ENCODE assay signal across 38 cellular contexts in genomic region chr4:27931584-27931983, GRCh38.
"Had no signal": no experiment of that assay in that cellular context is flagged by ENCODE, and none has a peak within 500 bp of the region (broad histone marks: within the 10 kb centered on the region; RNA-seq: fewer than 3 reads in every experiment).

No MANE protein-coding gene starts in this region.

- H3K9me3 Mint-ChIP-seq: activated naive CD4-positive, alpha-beta T cell treated with anti-CD3 and anti-CD28 coated beads for 36 hours; activated naive CD8-positive, alpha-beta T cell treated with anti-CD3 and anti-CD28 coated beads for 36 hours; activated T-helper 17 cell treated with anti-CD3 and anti-CD28 coated beads, Interleukin-2, amount 50 U/mL, for 72 hours; brain had no signal

- H3K4me3 ChIP-seq: adrenal gland, ascending aorta, body of pancreas, breast epithelium, cardiac muscle cell had no signal

- H3K36me3 Mint-ChIP-seq: activated naive CD4-positive, alpha-beta T cell treated with anti-CD3 and anti-CD28 coated beads, Interleukin-2, amount 10 ng/mL, durations not matched to agents 7 days and 5 days; activated naive CD4-positive, alpha-beta T cell treated with anti-CD3 and anti-CD28 coated beads, Interleukin-2, amount 50 U/mL, for 24 hours; activated naive CD4-positive, alpha-beta T cell treated with anti-CD3 and anti-CD28 coated beads, Interleukin-2, amount 50 U/mL, for 72 hours; activated naive CD8-positive, alpha-beta T cell; activated naive CD8-positive, alpha-beta T cell treated with anti-CD3 and anti-CD28 coated beads for 36 hours; activated naive CD8-positive, alpha-beta T cell treated with anti-CD3 and anti-CD28 coated beads, Interleukin-2, amount 10 ng/mL, durations not matched to agents 7 days and 5 days; brain had no signal

- DNase-seq: activated effector memory CD4-positive, alpha-beta T cell treated with anti-CD3 and anti-CD28 coated beads, Interleukin-2, amount 50 U/mL, for 16 hours; activated effector memory CD4-positive, alpha-beta T cell treated with Interleukin-2 at 50 U/mL for 16 hours; activated gamma-delta T cell; activated gamma-delta T cell treated with Interleukin-2 at 50 U/mL for 16 hours; activated naive CD4-positive, alpha-beta T cell; activated naive CD4-positive, alpha-beta T cell treated with anti-CD3 and anti-CD28 coated beads for 36 hours; activated naive CD4-positive, alpha-beta T cell treated with anti-CD3 and anti-CD28 coated beads, Interleukin-2, amount 10 ng/mL, durations not matched to agents 7 days and 5 days; activated naive CD4-positive, alpha-beta T cell treated with anti-CD3 and anti-CD28 coated beads, Interleukin-2, amount 50 U/mL, for 16 hours; activated naive CD4-positive, alpha-beta T cell treated with Interleukin-2 at 50 U/mL for 16 hours; activated naive CD8-positive, alpha-beta T cell treated with anti-CD3 and anti-CD28 coated beads for 36 hours; activated naive CD8-positive, alpha-beta T cell treated with anti-CD3 and anti-CD28 coated beads, Interleukin-2, amount 10 ng/mL, durations not matched to agents 7 days and 5 days; activated naive CD8-positive, alpha-beta T cell treated with anti-CD3 and anti-CD28 coated beads, Interleukin-2, amount 50 U/mL, for 24 hours; activated T-cell treated with anti-CD3 and anti-CD28 coated beads, Interleukin-2, amount 50 U/mL, for 1 hour; activated T-cell treated with anti-CD3 and anti-CD28 coated beads, Interleukin-2, amount 50 U/mL, for 24 hours; activated T-cell treated with anti-CD3 and anti-CD28 coated beads, Interleukin-2, amount 50 U/mL, for 4 hours; activated T-cell treated with anti-CD3 and anti-CD28 coated beads, Interleukin-2, amount 50 U/mL, for 48 hours; activated T-cell treated with anti-CD3 and anti-CD28 coated beads, Interleukin-2, amount 50 U/mL, for 72 hours; adrenal gland; amniotic stem cell; amygdala; anterior cingulate cortex; aorta; body of pancreas; brain microvascular endothelial cell; caudate nucleus; central memory CD4-positive, alpha-beta T cell; cerebellar nuclear complex had no signal

- H3K27ac ChIP-seq: adrenal gland, ascending aorta, body of pancreas, brain microvascular endothelial cell, breast epithelium, cardiac muscle cell had no signal

- H3K27me3 Mint-ChIP-seq: activated naive CD4-positive, alpha-beta T cell treated with anti-CD3 and anti-CD28 coated beads, Interleukin-2, amount 10 ng/mL, durations not matched to agents 7 days and 5 days; activated naive CD4-positive, alpha-beta T cell treated with anti-CD3 and anti-CD28 coated beads, Interleukin-2, amount 50 U/mL, for 24 hours; activated naive CD8-positive, alpha-beta T cell; activated naive CD8-positive, alpha-beta T cell treated with anti-CD3 and anti-CD28 coated beads for 36 hours; activated naive CD8-positive, alpha-beta T cell treated with anti-CD3 and anti-CD28 coated beads, Interleukin-2, amount 10 ng/mL, durations not matched to agents 7 days and 5 days; activated naive CD8-positive, alpha-beta T cell treated with anti-CD3 and anti-CD28 coated beads, Interleukin-2, amount 50 U/mL, for 24 hours; activated T-cell treated with anti-CD3 and anti-CD28 coated beads, Interleukin-2, amount 50 U/mL, for 24 hours; activated T-helper 17 cell treated with anti-CD3 and anti-CD28 coated beads, Interleukin-2, amount 50 U/mL, for 72 hours; brain; central memory CD8-positive, alpha-beta T cell had no signal

- ATAC-seq: activated naive CD4-positive, alpha-beta T cell treated with anti-CD3 and anti-CD28 coated beads, Interleukin-2, amount 50 U/mL, for 72 hours; activated naive CD8-positive, alpha-beta T cell treated with anti-CD3 and anti-CD28 coated beads, Interleukin-2, amount 50 U/mL, for 24 hours; activated T-cell treated with anti-CD3 and anti-CD28 coated beads, Interleukin-2, amount 50 U/mL, for 4 hours; activated T-cell treated with anti-CD3 and anti-CD28 coated beads, Interleukin-2, amount 50 U/mL, for 72 hours; activated T-helper 17 cell treated with anti-CD3 and anti-CD28 coated beads, Interleukin-2, amount 50 U/mL, for 72 hours; body of pancreas had no signal

- H3K4me3 Mint-ChIP-seq: activated naive CD4-positive, alpha-beta T cell treated with anti-CD3 and anti-CD28 coated beads for 36 hours; activated naive CD4-positive, alpha-beta T cell treated with anti-CD3 and anti-CD28 coated beads, Interleukin-2, amount 10 ng/mL, durations not matched to agents 7 days and 5 days; activated naive CD4-positive, alpha-beta T cell treated with anti-CD3 and anti-CD28 coated beads, Interleukin-2, amount 50 U/mL, for 24 hours; activated naive CD8-positive, alpha-beta T cell; activated naive CD8-positive, alpha-beta T cell treated with anti-CD3 and anti-CD28 coated beads for 36 hours; activated naive CD8-positive, alpha-beta T cell treated with anti-CD3 and anti-CD28 coated beads, Interleukin-2, amount 10 ng/mL, durations not matched to agents 7 days and 5 days; activated naive CD8-positive, alpha-beta T cell treated with anti-CD3 and anti-CD28 coated beads, Interleukin-2, amount 50 U/mL, for 24 hours; activated T-cell treated with anti-CD3 and anti-CD28 coated beads, Interleukin-2, amount 50 U/mL, for 24 hours; activated T-cell treated with anti-CD3 and anti-CD28 coated beads, Interleukin-2, amount 50 U/mL, for 4 hours; activated T-cell treated with anti-CD3 and anti-CD28 coated beads, Interleukin-2, amount 50 U/mL, for 72 hours; activated T-helper 1 cell treated with anti-CD3 and anti-CD28 coated beads, Interleukin-12 subunit alpha, Interleukin-12 subunit beta, Interleukin-2, Interleukin-4 antibody, amounts not matched to agents 30 ng/mL and 10 ng/mL and 1 ng/mL, durations not matched to agents 14 hours and 24 hours and 36 hours; activated T-helper 17 cell treated with anti-CD3 and anti-CD28 coated beads, Interleukin-2, amount 50 U/mL, for 72 hours; brain; central memory CD8-positive, alpha-beta T cell had no signal

- H3K27me3 ChIP-seq: adrenal gland, ascending aorta, body of pancreas, brain microvascular endothelial cell, breast epithelium, cardiac muscle cell had no signal

- H3K27ac Mint-ChIP-seq: activated naive CD4-positive, alpha-beta T cell treated with anti-CD3 and anti-CD28 coated beads for 36 hours; activated naive CD4-positive, alpha-beta T cell treated with anti-CD3 and anti-CD28 coated beads, Interleukin-2, amount 10 ng/mL, durations not matched to agents 7 days and 5 days; activated naive CD4-positive, alpha-beta T cell treated with anti-CD3 and anti-CD28 coated beads, Interleukin-2, amount 50 U/mL, for 24 hours; activated naive CD4-positive, alpha-beta T cell treated with anti-CD3 and anti-CD28 coated beads, Interleukin-2, amount 50 U/mL, for 72 hours; activated naive CD8-positive, alpha-beta T cell; activated naive CD8-positive, alpha-beta T cell treated with anti-CD3 and anti-CD28 coated beads for 36 hours; activated naive CD8-positive, alpha-beta T cell treated with anti-CD3 and anti-CD28 coated beads, Interleukin-2, amount 10 ng/mL, durations not matched to agents 7 days and 5 days; activated naive CD8-positive, alpha-beta T cell treated with anti-CD3 and anti-CD28 coated beads, Interleukin-2, amount 50 U/mL, for 24 hours; activated T-cell treated with anti-CD3 and anti-CD28 coated beads, Interleukin-2, amount 50 U/mL, for 24 hours; activated T-cell treated with anti-CD3 and anti-CD28 coated beads, Interleukin-2, amount 50 U/mL, for 72 hours; activated T-helper 1 cell treated with anti-CD3 and anti-CD28 coated beads, Interleukin-12 subunit alpha, Interleukin-12 subunit beta, Interleukin-2, Interleukin-4 antibody, amounts not matched to agents 30 ng/mL and 10 ng/mL and 1 ng/mL, durations not matched to agents 14 hours and 24 hours and 36 hours; activated T-helper 17 cell treated with anti-CD3 and anti-CD28 coated beads, Interleukin-2, amount 50 U/mL, for 72 hours; activated T-helper 2 cell treated with anti-CD3 and anti-CD28 coated beads, Interferon-gamma antibody, Interleukin-2, Interleukin-4, amounts not matched to agents 10 μg/mL and 5 μg/mL and 100 μg/mL, durations not matched to agents 14 hours and 24 hours and 36 hours; brain had no signal

- H3K4me1 Mint-ChIP-seq: activated naive CD4-positive, alpha-beta T cell treated with anti-CD3 and anti-CD28 coated beads, Interleukin-2, amount 10 ng/mL, durations not matched to agents 7 days and 5 days; activated naive CD4-positive, alpha-beta T cell treated with anti-CD3 and anti-CD28 coated beads, Interleukin-2, amount 50 U/mL, for 24 hours; activated naive CD8-positive, alpha-beta T cell treated with anti-CD3 and anti-CD28 coated beads for 36 hours; activated naive CD8-positive, alpha-beta T cell treated with anti-CD3 and anti-CD28 coated beads, Interleukin-2, amount 10 ng/mL, durations not matched to agents 7 days and 5 days; activated naive CD8-positive, alpha-beta T cell treated with anti-CD3 and anti-CD28 coated beads, Interleukin-2, amount 50 U/mL, for 24 hours; activated T-helper 17 cell treated with anti-CD3 and anti-CD28 coated beads, Interleukin-2, amount 50 U/mL, for 72 hours; brain; central memory CD8-positive, alpha-beta T cell had no signal

- H3K9me3 ChIP-seq: ascending aorta, body of pancreas, breast epithelium had no signal

- H3K36me3 ChIP-seq: adrenal gland, ascending aorta, brain microvascular endothelial cell, breast epithelium, cardiac muscle cell had no signal
